In genomic region chr9:76216161-76216649, GRCh38 we compare ENCODE assay signal across 9 cellular contexts.
DNase-seq lines count a peak whose midpoint lies in the region; ATAC-seq and TF ChIP-seq lines count a peak whose summit lies in the region.
"Had no signal": no experiment of that assay in that cellular context is flagged by ENCODE, and none has a peak within 500 bp of the region (broad histone marks: within the 10 kb centered on the region; RNA-seq: fewer than 3 reads in every experiment).

No MANE protein-coding gene starts in this region.

- no peak for TF ChIP-seq RAD21 in SK-N-SH (IDR thresholded peaks at IDR 0.05; ENCODE audit: low read length)

- peaks cover 5% of the 10 kb centered on the region; the same call in 1 of the 2 replicates for H3K27me3 Mint-ChIP-seq in HFFc6 (ENCODE audit: insufficient read depth)
- H3K27me3 Mint-ChIP-seq in stimulated activated naive B cell treated with anti-CD40 and anti-IgM and Interleukin-4, amounts not matched to agents 10 μg/mL and 1 μg/mL and 100 μg/mL, for 72 hours: peaks cover 4 to 7% of the 10 kb centered on the region in 2 donors

- H3K4me1 Mint-ChIP-seq in HFFc6 (ENCODE audit: low read depth): peaks cover 8% of the 10 kb centered on the region; the same call in 1 of the 2 replicates
- no peaks in the 10 kb centered on the region for H3K4me1 Mint-ChIP-seq in stimulated activated effector memory CD8-positive, alpha-beta T cell treated with anti-CD3 and anti-CD28 coated beads, Interleukin-12 subunit alpha, Interleukin-12 subunit beta, amount 100 ng/mL, for 72 hours
- no peaks in the 10 kb centered on the region for H3K4me1 Mint-ChIP-seq in stimulated activated naive B cell treated with anti-CD40 and anti-IgM and Interleukin-4, amounts not matched to agents 10 μg/mL and 1 μg/mL and 100 μg/mL, for 72 hours

- H3K4me1 ChIP-seq in SK-N-SH (ENCODE audit: control insufficient read depth in 1 of 2, insufficient read depth in 2 of 2, low read depth in 1 of 2, low read length in 1 of 2): peaks cover 0 to 15% of the 10 kb centered on the region in 2 experiments; a peak in 1 of 4 replicates
- H3K4me1 ChIP-seq in tibial artery: peaks cover 0 to 7% (median 6%) of the 10 kb centered on the region in 4 donors

- TF ChIP-seq CTCF in HFFc6 (IDR thresholded peaks at IDR 0.05): no peak
- no peak for TF ChIP-seq CTCF in SK-N-SH (IDR thresholded peaks at IDR 0.05)
- no peak for TF ChIP-seq CTCF in fibroblast of villous mesenchyme (IDR thresholded peaks at IDR 0.05; ENCODE audit: insufficient read depth, low read depth, low read length)
- TF ChIP-seq CTCF in tibial artery (IDR thresholded peaks at IDR 0.05): no peak

- no peaks in the 10 kb centered on the region for H3K9me2 ChIP-seq in SK-N-SH

- POLR2A ChIA-PET in SK-N-SH (lab: Yijun Ruan, JAX): no interaction called here

- H3K36me3 ChIP-seq in SK-N-SH (replicated peaks in 1 of 2; ENCODE audit: control insufficient read depth in 1 of 2, insufficient read depth in 2 of 2, low read length in 1 of 2) (no peaks in the 10 kb centered on the region), tibial artery (no peaks in the 10 kb centered on the region)

- H3K79me2 ChIP-seq in SK-N-SH (ENCODE audit: insufficient read depth): no peaks in the 10 kb centered on the region

- H2AFZ ChIP-seq in SK-N-SH (ENCODE audit: low read depth): 0 out of 2 replicates have a peak overlapping the region, but pooled peaks have one; percentile 36

- DNase-seq in HFFc6 (peak; percentile 63), SK-N-SH (no peak), fibroblast of villous mesenchyme (ENCODE audit: low read depth) (peak; percentile 89), tibial artery (no peak), occipital lobe (lab: John Stamatoyannopoulos, UW) (no peak)
- DNase-seq in stimulated activated effector memory CD8-positive, alpha-beta T cell treated with anti-CD3 and anti-CD28 coated beads, Interleukin-12 subunit alpha, Interleukin-12 subunit beta, amount 100 ng/mL, for 72 hours (ENCODE audit: low spot score in 2 of 2): no peak
- no peak for DNase-seq in stimulated activated naive B cell treated with anti-CD40 and anti-IgM and Interleukin-4, amounts not matched to agents 10 μg/mL and 1 μg/mL and 100 μg/mL, for 72 hours
- DNase-seq: NCI-H2081 treated with DMSO at 0.1 percent for 48 hours had no signal

- H3F3A ChIP-seq in SK-N-SH (replicated peaks; ENCODE audit: insufficient read depth): peaks cover 3% of the 10 kb centered on the region

- TF ChIP-seq EP300 in SK-N-SH (IDR thresholded peaks at IDR 0.05; ENCODE audit: borderline replicate concordance in 1 of 2, low read depth in 1 of 2, low read length in 1 of 2): no peak; a peak in 1 of 4 replicates

- no peaks in the 10 kb centered on the region for H4K20me1 ChIP-seq in SK-N-SH (ENCODE audit: insufficient read depth)

- TF ChIP-seq POLR2A in GM18505 (IDR thresholded peaks at IDR 0.05; ENCODE audit: borderline replicate concordance, extremely low read depth, insufficient read depth, insufficient read length): no peak

- H3K9me3 ChIP-seq in SK-N-SH (no peaks in the 10 kb centered on the region), tibial artery (no peaks in the 10 kb centered on the region)

- H3K36me3 Mint-ChIP-seq in HFFc6 (ENCODE audit: low read depth): no peaks in the 10 kb centered on the region
- no peaks in the 10 kb centered on the region for H3K36me3 Mint-ChIP-seq in stimulated activated effector memory CD8-positive, alpha-beta T cell treated with anti-CD3 and anti-CD28 coated beads, Interleukin-12 subunit alpha, Interleukin-12 subunit beta, amount 100 ng/mL, for 72 hours
- H3K36me3 Mint-ChIP-seq in stimulated activated naive B cell treated with anti-CD40 and anti-IgM and Interleukin-4, amounts not matched to agents 10 μg/mL and 1 μg/mL and 100 μg/mL, for 72 hours: no peaks in the 10 kb centered on the region

- peaks cover 5% of the 10 kb centered on the region; the same call in 1 of the 2 replicates for H3K27me3 ChIP-seq in SK-N-SH (ENCODE audit: insufficient read depth)
- peaks cover 0 to 4% of the 10 kb centered on the region in 2 donors for H3K27me3 ChIP-seq in tibial artery

- peak overlapping the region; percentile 44; the same call in 1 of the 2 replicates for H3K27ac Mint-ChIP-seq in HFFc6
- H3K27ac Mint-ChIP-seq in stimulated activated effector memory CD8-positive, alpha-beta T cell treated with anti-CD3 and anti-CD28 coated beads, Interleukin-12 subunit alpha, Interleukin-12 subunit beta, amount 100 ng/mL, for 72 hours: no peak overlapping the region
- H3K27ac Mint-ChIP-seq in stimulated activated naive B cell treated with anti-CD40 and anti-IgM and Interleukin-4, amounts not matched to agents 10 μg/mL and 1 μg/mL and 100 μg/mL, for 72 hours: no peak overlapping the region

- intact Hi-C loops in tibial artery (cut with DNase I; ENCODE audit: low total_unique reads): no loop called here

- H3K4me3 ChIP-seq in SK-N-SH (ENCODE audit: low read depth in 2 of 2, low read length in 1 of 2) (no peak overlapping the region), fibroblast of villous mesenchyme (ENCODE audit: low read depth, low read length) (no peak overlapping the region), tibial artery (no peak overlapping the region)

- H3K9ac ChIP-seq in SK-N-SH: no peak overlapping the region

- H3K27ac ChIP-seq in SK-N-SH (ENCODE audit: low read depth in 2 of 2, low read length in 1 of 2): 0 out of 4 replicates have a peak overlapping the region, but pooled peaks of 1 of the 2 experiments have one; percentile 20
- H3K27ac ChIP-seq in tibial artery: no peak overlapping the region

- peaks cover 29% of the 10 kb centered on the region for H3K9me3 Mint-ChIP-seq in HFFc6
- no peaks in the 10 kb centered on the region for H3K9me3 Mint-ChIP-seq in stimulated activated effector memory CD8-positive, alpha-beta T cell treated with anti-CD3 and anti-CD28 coated beads, Interleukin-12 subunit alpha, Interleukin-12 subunit beta, amount 100 ng/mL, for 72 hours
- H3K9me3 Mint-ChIP-seq in stimulated activated naive B cell treated with anti-CD40 and anti-IgM and Interleukin-4, amounts not matched to agents 10 μg/mL and 1 μg/mL and 100 μg/mL, for 72 hours: peaks cover 0 to 4% of the 10 kb centered on the region in 2 donors

- no peak overlapping the region for H3K4me3 Mint-ChIP-seq in HFFc6
- H3K4me3 Mint-ChIP-seq in stimulated activated effector memory CD8-positive, alpha-beta T cell treated with anti-CD3 and anti-CD28 coated beads, Interleukin-12 subunit alpha, Interleukin-12 subunit beta, amount 100 ng/mL, for 72 hours: no peak overlapping the region
- no peak overlapping the region for H3K4me3 Mint-ChIP-seq in stimulated activated naive B cell treated with anti-CD40 and anti-IgM and Interleukin-4, amounts not matched to agents 10 μg/mL and 1 μg/mL and 100 μg/mL, for 72 hours

- 6% methylated on average over 2 of the region's 2 CpGs for WGBS in SK-N-SH (ENCODE audit: low lambda C conversion rate)

- H3K4me2 ChIP-seq in SK-N-SH: peak overlapping the region; percentile 66

- ATAC-seq in stimulated activated effector memory CD8-positive, alpha-beta T cell treated with anti-CD3 and anti-CD28 coated beads, Interleukin-12 subunit alpha, Interleukin-12 subunit beta, amount 100 ng/mL, for 72 hours: peak; percentile 19
- ATAC-seq in GM18505 (IDR thresholded peaks at IDR 0.05; ENCODE audit: unreplicated experiment): no peak
- ATAC-seq in stimulated activated naive B cell treated with anti-CD40 and anti-IgM and Interleukin-4, amounts not matched to agents 10 μg/mL and 1 μg/mL and 100 μg/mL, for 72 hours (replicated peaks): no peak

- CTCF ChIA-PET in SK-N-SH (lab: Yijun Ruan, JAX): no interaction called here

TF ChIP-seq in SK-N-SH, 30 proteins besides CTCF, POLR2A, EP300 and RAD21 (continues in another document):
- no peak for TF ChIP-seq NFIC (IDR thresholded peaks at IDR 0.05; ENCODE audit: borderline replicate concordance)
- no peak for TF ChIP-seq MEF2A (IDR thresholded peaks at IDR 0.05; ENCODE audit: borderline replicate concordance, low read depth)
- TF ChIP-seq, protein P1, sequence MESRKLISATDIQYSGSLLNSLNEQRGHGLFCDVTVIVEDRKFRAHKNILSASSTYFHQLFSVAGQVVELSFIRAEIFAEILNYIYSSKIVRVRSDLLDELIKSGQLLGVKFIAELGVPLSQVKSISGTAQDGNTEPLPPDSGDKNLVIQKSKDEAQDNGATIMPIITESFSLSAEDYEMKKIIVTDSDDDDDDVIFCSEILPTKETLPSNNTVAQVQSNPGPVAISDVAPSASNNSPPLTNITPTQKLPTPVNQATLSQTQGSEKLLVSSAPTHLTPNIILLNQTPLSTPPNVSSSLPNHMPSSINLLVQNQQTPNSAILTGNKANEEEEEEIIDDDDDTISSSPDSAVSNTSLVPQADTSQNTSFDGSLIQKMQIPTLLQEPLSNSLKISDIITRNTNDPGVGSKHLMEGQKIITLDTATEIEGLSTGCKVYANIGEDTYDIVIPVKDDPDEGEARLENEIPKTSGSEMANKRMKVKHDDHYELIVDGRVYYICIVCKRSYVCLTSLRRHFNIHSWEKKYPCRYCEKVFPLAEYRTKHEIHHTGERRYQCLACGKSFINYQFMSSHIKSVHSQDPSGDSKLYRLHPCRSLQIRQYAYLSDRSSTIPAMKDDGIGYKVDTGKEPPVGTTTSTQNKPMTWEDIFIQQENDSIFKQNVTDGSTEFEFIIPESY (IDR thresholded peaks at IDR 0.05; ENCODE audit: borderline replicate concordance, low read depth): no peak
- no peak for TF ChIP-seq ELF1 (IDR thresholded peaks at IDR 0.05)
- TF ChIP-seq GABPA (IDR thresholded peaks at IDR 0.05; ENCODE audit: low read depth): no peak
- no peak for TF ChIP-seq IRF3 (IDR thresholded peaks at IDR 0.05; ENCODE audit: low read depth, low read length)
- no peak for TF ChIP-seq EZH2phosphoT487 (IDR thresholded peaks at IDR 0.05; ENCODE audit: borderline replicate concordance, low read depth)
- no peak for TF ChIP-seq USF1 (IDR thresholded peaks at IDR 0.05; ENCODE audit: borderline replicate concordance, low read depth)

Comparison
In these comparisons a context has a peak if more than half of its experiments do, and no peak if none do; other contexts are left out.
1. DNase-seq: peak in HFFc6 (single experiment) and fibroblast of villous mesenchyme (single experiment); none in SK-N-SH (single experiment), stimulated activated effector memory CD8-positive, alpha-beta T cell treated with anti-CD3 and anti-CD28 coated beads, Interleukin-12 subunit alpha, Interleukin-12 subunit beta, amount 100 ng/mL, for 72 hours (0 of 2), tibial artery (0 of 2), occipital lobe (single experiment) and stimulated activated naive B cell treated with anti-CD40 and anti-IgM and Interleukin-4, amounts not matched to agents 10 μg/mL and 1 μg/mL and 100 μg/mL, for 72 hours (single experiment).